26 cellular contexts compared by ENCODE assay signal in the genomic region with DNA sequence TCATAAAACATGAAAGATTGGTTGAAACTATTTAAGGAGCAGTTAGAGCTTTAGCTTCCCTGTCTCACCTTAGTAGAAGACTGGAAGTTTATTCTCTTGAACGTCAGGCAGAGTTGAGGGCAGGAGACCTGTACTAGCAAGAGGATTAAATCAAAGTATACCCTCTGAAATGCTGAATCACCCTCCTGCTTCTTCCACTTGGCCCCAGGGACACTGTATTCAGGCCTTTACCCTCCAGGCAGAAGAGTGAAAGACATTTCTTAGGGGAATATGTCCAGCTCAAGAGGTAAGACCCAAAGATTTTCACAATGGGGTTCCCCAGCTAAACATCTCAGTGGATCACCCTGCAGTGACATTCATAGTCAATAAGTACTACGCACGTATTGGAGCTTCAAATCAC. TPM values are rescaled to one million over a fixed set of nuclear protein-coding genes. Genes with fewer than 3 reads are reported as not detected.
A peak's percentile ranks its signal among the peaks of the same experiment; 100 is the strongest.
DNase-seq lines count a peak whose midpoint lies in the region; FAIRE-seq and TF ChIP-seq lines count a peak whose summit lies in the region.
"Had no signal": no experiment of that assay in that cellular context is flagged by ENCODE, and none has a peak within 500 bp of the region (broad histone marks: within the 10 kb centered on the region; RNA-seq: fewer than 3 reads in every experiment).

No MANE protein-coding gene starts in this region.

- H3K36me3 ChIP-seq in OCI-LY3 (replicated peaks; ENCODE audit: low read depth, low read length) (no peaks in the 10 kb centered on the region), endodermal cell (ENCODE audit: control insufficient read depth, insufficient read depth, low read length) (no peaks in the 10 kb centered on the region), osteoblast (ENCODE audit: insufficient read depth, low read length) (no peaks in the 10 kb centered on the region)
- H3K36me3 ChIP-seq: BE2C, Peyer's patch had no signal

- H3K79me2 ChIP-seq in OCI-LY3 (ENCODE audit: low read length): no peaks in the 10 kb centered on the region
- H3K79me2 ChIP-seq in osteoblast (ENCODE audit: insufficient read depth, low read length): no peaks in the 10 kb centered on the region

- no peaks in the 10 kb centered on the region for H3K27me3 ChIP-seq in OCI-LY3 (ENCODE audit: low read depth, low read length)
- no peaks in the 10 kb centered on the region for H3K27me3 ChIP-seq in endodermal cell (ENCODE audit: control insufficient read depth, insufficient read depth, low read length, poor library complexity, severe bottlenecking)
- H3K27me3 ChIP-seq in osteoblast (ENCODE audit: insufficient read depth, low read length): no peaks in the 10 kb centered on the region
- H3K27me3 ChIP-seq: BE2C, Peyer's patch had no signal

- H3K27ac ChIP-seq in OCI-LY3 (ENCODE audit: low read length) (no peak overlapping the region), endodermal cell (ENCODE audit: low read depth, low read length) (no peak overlapping the region), osteoblast (ENCODE audit: low read depth, low read length) (no peak overlapping the region)
- H3K27ac ChIP-seq: GM23248, Peyer's patch had no signal

- H3K27ac Mint-ChIP-seq in endodermal cell: no peak overlapping the region

- H2AFZ ChIP-seq in OCI-LY3 (ENCODE audit: low read depth, low read length) (peak overlapping the region; percentile 74), osteoblast (ENCODE audit: low read length) (peak overlapping the region; percentile 23)
- H2AFZ ChIP-seq: GM23248 had no signal

- H4K20me1 ChIP-seq in OCI-LY3 (ENCODE audit: insufficient read depth, low read length): no peaks in the 10 kb centered on the region
- H4K20me1 ChIP-seq in osteoblast (ENCODE audit: insufficient read depth, low read length): no peaks in the 10 kb centered on the region

- FAIRE-seq in GM12892 (lab: Jason Lieb, UNC): peak; percentile 9
- FAIRE-seq in GM19239 (lab: Jason Lieb, UNC): no peak
- FAIRE-seq: GM18507 had no signal

- 88 to 91% methylated on average over 3 of the region's 3 CpGs for WGBS in endodermal cell (ENCODE audit: insufficient coverage in 1 of 2, insufficient read length in 1 of 2), 2 experiments

- DNase-seq in GM12892 (ENCODE audit: insufficient read length) (no peak), endodermal cell (peak; percentile 25), osteoblast (ENCODE audit: insufficient read length, low spot score, missing footprints) (no peak), DMS153 treated with DMSO at 0.1 percent for 48 hours (lab: John Stamatoyannopoulos, UW; ENCODE audit: unreplicated experiment) (no peak), GM19239 (ENCODE audit: insufficient read length, low spot score) (no peak), retina (no peak)
- DNase-seq: ACHN, BE2C, DMS153, GM23248, H7, KG1, MM.1S, NCI-H1048, NCI-H1417, NCI-H1694 treated with DMSO at 0.1 percent for 48 hours, NCI-H2081, NCI-H2227 treated with DMSO at 0.1 percent for 48 hours, NCI-H526 treated with DMSO at 0.1 percent for 48 hours, Peyer's patch, SHP77 treated with DMSO at 0.1 percent for 48 hours had no signal

- TF ChIP-seq CTCF in OCI-LY3 (IDR thresholded peaks at IDR 0.05; ENCODE audit: low read depth, low read length): no peak
- no peak for TF ChIP-seq CTCF in endodermal cell (conservative IDR thresholded peaks at IDR 0.05)
- no peak for TF ChIP-seq CTCF in osteoblast (IDR thresholded peaks at IDR 0.05; ENCODE audit: extremely low read depth, low read depth, low read length)

- H3K9me3 ChIP-seq in OCI-LY3 (ENCODE audit: insufficient read depth, low read length): no peaks in the 10 kb centered on the region
- H3K9me3 ChIP-seq in endodermal cell (ENCODE audit: control insufficient read depth, low read length): peaks cover 5% of the 10 kb centered on the region
- H3K9me3 ChIP-seq in osteoblast (ENCODE audit: low read depth, low read length): no peaks in the 10 kb centered on the region
- H3K9me3 ChIP-seq: BE2C, Peyer's patch had no signal

- H3K9ac ChIP-seq in OCI-LY3 (ENCODE audit: low read length): no peak overlapping the region
- H3K9ac ChIP-seq in endodermal cell (ENCODE audit: extremely low read depth, low read length, poor library complexity, severe bottlenecking): no peak overlapping the region
- H3K9ac ChIP-seq: GM23248 had no signal

- H3K4me2 ChIP-seq in OCI-LY3 (ENCODE audit: low read length) (peak overlapping the region; percentile 53), osteoblast (ENCODE audit: insufficient read depth, low read length) (no peak overlapping the region)

- peak overlapping the region; percentile 9 for H3K4me3 ChIP-seq in OCI-LY3 (ENCODE audit: low read length)
- H3K4me3 ChIP-seq in endodermal cell (ENCODE audit: low read length): no peak overlapping the region
- no peak overlapping the region for H3K4me3 ChIP-seq in osteoblast (ENCODE audit: insufficient read depth, low read length)
- H3K4me3 ChIP-seq: GM23248, Peyer's patch had no signal

- no peak for TF ChIP-seq POLR2A in GM12892 (IDR thresholded peaks at IDR 0.05; ENCODE audit: low read depth, low read length)

- H3K9me3 Mint-ChIP-seq in endodermal cell: no peaks in the 10 kb centered on the region

- H3K4me3 Mint-ChIP-seq in endodermal cell: no peak overlapping the region

- H3K4me1 ChIP-seq in OCI-LY3 (ENCODE audit: low read length) (peaks cover 18% of the 10 kb centered on the region), endodermal cell (ENCODE audit: control insufficient read depth, insufficient read depth, low read length) (peaks cover 10% of the 10 kb centered on the region), osteoblast (ENCODE audit: insufficient read depth, low read length) (peaks cover 16% of the 10 kb centered on the region)
- H3K4me1 ChIP-seq: BE2C had no signal

- peaks cover 27% of the 10 kb centered on the region for H3K4me1 Mint-ChIP-seq in endodermal cell

- no peaks in the 10 kb centered on the region for H3K36me3 Mint-ChIP-seq in endodermal cell (ENCODE audit: low read depth)

- peaks cover 2% of the 10 kb centered on the region for H3K27me3 Mint-ChIP-seq in endodermal cell (ENCODE audit: insufficient read depth)

RNA-seq across cellular contexts. Expression of gene APOA4, which starts 11.9 kb away (rescaled TPM):
- polyA plus RNA-seq in GM12892 (2012; ENCODE audit: missing spikeins): not detected
- total RNA-seq in endodermal cell (under 1 TPM; 0.35 to 0.38 TPM), osteoblast (not detected in 2 replicates)
- polyA plus RNA-seq in endodermal cell (2013, experiment 1 of 2): 0.64 TPM
- 0.62 TPM for polyA plus RNA-seq in endodermal cell (2013, experiment 2 of 2)
- total RNA-seq: GM23248; H7; HT1080; NCI-H460; T-helper 1 cell treated with Interleukin-12 subunit alpha and Interleukin-12 subunit beta and Interleukin-4 antibody, amounts not matched to agents 30 ng/mL and 1 ng/mL, for 36 hours had no signal
- polyA plus RNA-seq: GM23248 had no signal

RNA-seq across cellular contexts. Expression of gene APOC3, which starts 18.5 kb away (rescaled TPM):
- not detected for polyA plus RNA-seq in GM12892 (2012; ENCODE audit: missing spikeins)
- total RNA-seq in endodermal cell (not detected), osteoblast (not detected in 2 replicates)
- not detected for polyA plus RNA-seq in endodermal cell (2013, experiment 1 of 2)
- not detected for polyA plus RNA-seq in endodermal cell (2013, experiment 2 of 2)
- total RNA-seq: GM23248; H7; HT1080; NCI-H460; T-helper 1 cell treated with Interleukin-12 subunit alpha and Interleukin-12 subunit beta and Interleukin-4 antibody, amounts not matched to agents 30 ng/mL and 1 ng/mL, for 36 hours had no signal
- polyA plus RNA-seq: GM23248 had no signal

RNA-seq across cellular contexts. Expression of gene APOA5, which starts 19.5 kb away (rescaled TPM):
- not detected for polyA plus RNA-seq in GM12892 (2012; ENCODE audit: missing spikeins)
- total RNA-seq in endodermal cell (not detected), osteoblast (under 0.01 TPM in 1 of 2 replicates, not detected in the other)
- not detected for polyA plus RNA-seq in endodermal cell (2013, experiment 1 of 2)
- polyA plus RNA-seq in endodermal cell (2013, experiment 2 of 2): not detected
- total RNA-seq: GM23248; HT1080; NCI-H460; T-helper 1 cell treated with Interleukin-12 subunit alpha and Interleukin-12 subunit beta and Interleukin-4 antibody, amounts not matched to agents 30 ng/mL and 1 ng/mL, for 36 hours had no signal
- polyA plus RNA-seq: GM23248 had no signal

RNA-seq across cellular contexts. Expression of gene ZPR1, which starts 23.4 kb away (rescaled TPM):
- polyA plus RNA-seq in GM12892 (2012; ENCODE audit: missing spikeins): 48.5 TPM
- 10 to 100 TPM; 59.2 to 63.4 TPM for total RNA-seq in endodermal cell
- 59.6 TPM for polyA plus RNA-seq in endodermal cell (2013, experiment 1 of 2)
- 49.6 TPM for polyA plus RNA-seq in endodermal cell (2013, experiment 2 of 2)
- 27.1 and 36.2 TPM in 2 replicates for total RNA-seq in osteoblast

RNA-seq across cellular contexts. Expression of gene APOA1, which starts 26.2 kb away (rescaled TPM):
- not detected for polyA plus RNA-seq in GM12892 (2012; ENCODE audit: missing spikeins)
- 100 to 1,000 TPM in 1 of 2 donors, 10 to 100 TPM in 1; 91.8 to 120 TPM for total RNA-seq in endodermal cell
- 75.6 TPM for polyA plus RNA-seq in endodermal cell (2013, experiment 1 of 2)
- polyA plus RNA-seq in endodermal cell (2013, experiment 2 of 2): 63.3 TPM
- under 0.01 and 0.29 TPM in 2 replicates for total RNA-seq in osteoblast
- total RNA-seq: GM23248, NCI-H460 had no signal
